In the genomic region with DNA sequence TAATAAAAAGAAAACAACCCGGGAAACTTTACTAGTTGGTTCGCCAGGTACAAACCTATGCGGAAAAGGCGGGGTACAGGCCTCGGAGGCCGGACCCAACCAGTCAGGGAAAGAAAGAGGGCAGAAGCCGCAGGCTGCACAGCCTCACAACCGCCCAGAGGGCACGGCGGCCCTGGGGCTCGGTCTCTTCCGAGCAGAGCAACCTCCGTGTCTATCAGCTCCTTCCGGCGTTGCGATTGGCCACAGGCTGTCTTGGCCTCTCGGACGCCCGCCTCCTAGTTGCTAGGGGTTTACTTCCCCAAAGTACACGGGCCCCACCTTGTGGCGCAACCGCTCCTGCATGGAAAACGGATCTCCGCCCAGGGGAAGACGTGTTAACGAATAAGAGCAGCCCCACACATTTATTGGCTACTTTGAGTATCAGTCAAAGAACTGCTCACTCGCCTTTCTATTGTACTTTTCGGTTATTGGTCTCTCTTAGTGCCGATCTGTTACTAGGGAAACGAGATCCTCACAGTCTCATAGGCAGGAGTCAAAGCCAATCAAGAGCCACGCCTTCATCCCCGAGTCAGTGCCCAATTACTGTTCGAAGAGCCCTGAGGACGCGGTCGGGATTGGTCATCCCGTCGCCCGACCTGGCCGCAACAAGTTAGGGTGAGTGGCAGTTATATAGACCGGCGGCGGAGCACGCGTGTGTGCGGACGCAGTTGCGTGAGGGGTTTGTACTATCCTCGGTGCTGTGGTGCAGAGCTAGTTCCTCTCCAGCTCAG, we compare ENCODE assay signal across 1 cellular context.
TF ChIP-seq lines count a peak whose summit lies in the region.

G3BP1 (plus strand) TSS at position 696 of the 770 bp plus-strand sequence. CDS start 14,667 bp downstream, outside the sequence.

TF ChIP-seq in K562, 482 proteins besides CTCF, POLR2A, EP300 and RAD21 (continued from another document and continues in another):
- TF ChIP-seq RNF219 (CRISPR knock-in tag; IDR thresholded peaks at IDR 0.05): no peak
- TF ChIP-seq ELF4 (CRISPR knock-in tag; IDR thresholded peaks at IDR 0.05): peak; percentile 92
- TF ChIP-seq KAT7 (CRISPR knock-in tag; IDR thresholded peaks at IDR 0.05; ENCODE audit: borderline replicate concordance): no peak
- no peak for TF ChIP-seq MCM7 (IDR thresholded peaks at IDR 0.05)
- no peak for TF ChIP-seq SNRNP70 (optimal IDR thresholded peaks at IDR 0.05; ENCODE audit: low read depth, low read length)
- no peak for TF ChIP-seq ZNF277 (CRISPR knock-in tag; IDR thresholded peaks at IDR 0.05; ENCODE audit: borderline replicate concordance)
- no peak for TF ChIP-seq HNRNPL (IDR thresholded peaks at IDR 0.05; ENCODE audit: low read depth, low read length)
- TF ChIP-seq, protein P1, sequence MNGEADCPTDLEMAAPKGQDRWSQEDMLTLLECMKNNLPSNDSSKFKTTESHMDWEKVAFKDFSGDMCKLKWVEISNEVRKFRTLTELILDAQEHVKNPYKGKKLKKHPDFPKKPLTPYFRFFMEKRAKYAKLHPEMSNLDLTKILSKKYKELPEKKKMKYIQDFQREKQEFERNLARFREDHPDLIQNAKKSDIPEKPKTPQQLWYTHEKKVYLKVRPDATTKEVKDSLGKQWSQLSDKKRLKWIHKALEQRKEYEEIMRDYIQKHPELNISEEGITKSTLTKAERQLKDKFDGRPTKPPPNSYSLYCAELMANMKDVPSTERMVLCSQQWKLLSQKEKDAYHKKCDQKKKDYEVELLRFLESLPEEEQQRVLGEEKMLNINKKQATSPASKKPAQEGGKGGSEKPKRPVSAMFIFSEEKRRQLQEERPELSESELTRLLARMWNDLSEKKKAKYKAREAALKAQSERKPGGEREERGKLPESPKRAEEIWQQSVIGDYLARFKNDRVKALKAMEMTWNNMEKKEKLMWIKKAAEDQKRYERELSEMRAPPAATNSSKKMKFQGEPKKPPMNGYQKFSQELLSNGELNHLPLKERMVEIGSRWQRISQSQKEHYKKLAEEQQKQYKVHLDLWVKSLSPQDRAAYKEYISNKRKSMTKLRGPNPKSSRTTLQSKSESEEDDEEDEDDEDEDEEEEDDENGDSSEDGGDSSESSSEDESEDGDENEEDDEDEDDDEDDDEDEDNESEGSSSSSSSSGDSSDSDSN (IDR thresholded peaks at IDR 0.05; ENCODE audit: borderline replicate concordance in 1 of 2, low read depth in 2 of 2, low read length in 2 of 2): peak in 1 of 2 experiments; percentile 48; a peak in 1 of 4 replicates
- TF ChIP-seq PML (IDR thresholded peaks at IDR 0.05; ENCODE audit: low read length): peak; percentile 85
- TF ChIP-seq SOX6 (IDR thresholded peaks at IDR 0.05): no peak
- TF ChIP-seq ZNF184 (CRISPR knock-in tag; IDR thresholded peaks at IDR 0.05): no peak
- no peak for TF ChIP-seq ZNF41 (CRISPR knock-in tag; conservative IDR thresholded peaks at IDR 0.05)
- no peak for TF ChIP-seq TFAM (CRISPR knock-in tag; conservative IDR thresholded peaks at IDR 0.05)
- no peak for TF ChIP-seq THRA (IDR thresholded peaks at IDR 0.05)
- TF ChIP-seq, protein P2, sequence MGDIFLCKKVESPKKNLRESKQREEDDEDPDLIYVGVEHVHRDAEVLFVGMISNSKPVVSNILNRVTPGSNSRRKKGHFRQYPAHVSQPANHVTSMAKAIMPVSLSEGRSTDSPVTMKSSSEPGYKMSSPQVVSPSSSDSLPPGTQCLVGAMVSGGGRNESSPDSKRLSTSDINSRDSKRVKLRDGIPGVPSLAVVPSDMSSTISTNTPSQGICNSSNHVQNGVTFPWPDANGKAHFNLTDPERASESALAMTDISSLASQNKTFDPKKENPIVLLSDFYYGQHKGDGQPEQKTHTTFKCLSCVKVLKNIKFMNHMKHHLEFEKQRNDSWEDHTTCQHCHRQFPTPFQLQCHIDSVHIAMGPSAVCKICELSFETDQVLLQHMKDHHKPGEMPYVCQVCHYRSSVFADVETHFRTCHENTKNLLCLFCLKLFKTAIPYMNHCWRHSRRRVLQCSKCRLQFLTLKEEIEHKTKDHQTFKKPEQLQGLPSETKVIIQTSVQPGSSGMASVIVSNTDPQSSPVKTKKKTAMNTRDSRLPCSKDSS (IDR thresholded peaks at IDR 0.05; ENCODE audit: low read depth, partially characterized antibody): no peak
- no peak for TF ChIP-seq SETDB1 (IDR thresholded peaks at IDR 0.05; ENCODE audit: low read length)
- no peak for TF ChIP-seq HNRNPUL1 (IDR thresholded peaks at IDR 0.05; ENCODE audit: low read length)
- no peak for TF ChIP-seq CREBBP (IDR thresholded peaks at IDR 0.05; ENCODE audit: low read depth, low read length)
- no peak for TF ChIP-seq NFE2L1 (tag; IDR thresholded peaks at IDR 0.05; ENCODE audit: borderline replicate concordance, low read depth)
- TF ChIP-seq, protein P3, sequence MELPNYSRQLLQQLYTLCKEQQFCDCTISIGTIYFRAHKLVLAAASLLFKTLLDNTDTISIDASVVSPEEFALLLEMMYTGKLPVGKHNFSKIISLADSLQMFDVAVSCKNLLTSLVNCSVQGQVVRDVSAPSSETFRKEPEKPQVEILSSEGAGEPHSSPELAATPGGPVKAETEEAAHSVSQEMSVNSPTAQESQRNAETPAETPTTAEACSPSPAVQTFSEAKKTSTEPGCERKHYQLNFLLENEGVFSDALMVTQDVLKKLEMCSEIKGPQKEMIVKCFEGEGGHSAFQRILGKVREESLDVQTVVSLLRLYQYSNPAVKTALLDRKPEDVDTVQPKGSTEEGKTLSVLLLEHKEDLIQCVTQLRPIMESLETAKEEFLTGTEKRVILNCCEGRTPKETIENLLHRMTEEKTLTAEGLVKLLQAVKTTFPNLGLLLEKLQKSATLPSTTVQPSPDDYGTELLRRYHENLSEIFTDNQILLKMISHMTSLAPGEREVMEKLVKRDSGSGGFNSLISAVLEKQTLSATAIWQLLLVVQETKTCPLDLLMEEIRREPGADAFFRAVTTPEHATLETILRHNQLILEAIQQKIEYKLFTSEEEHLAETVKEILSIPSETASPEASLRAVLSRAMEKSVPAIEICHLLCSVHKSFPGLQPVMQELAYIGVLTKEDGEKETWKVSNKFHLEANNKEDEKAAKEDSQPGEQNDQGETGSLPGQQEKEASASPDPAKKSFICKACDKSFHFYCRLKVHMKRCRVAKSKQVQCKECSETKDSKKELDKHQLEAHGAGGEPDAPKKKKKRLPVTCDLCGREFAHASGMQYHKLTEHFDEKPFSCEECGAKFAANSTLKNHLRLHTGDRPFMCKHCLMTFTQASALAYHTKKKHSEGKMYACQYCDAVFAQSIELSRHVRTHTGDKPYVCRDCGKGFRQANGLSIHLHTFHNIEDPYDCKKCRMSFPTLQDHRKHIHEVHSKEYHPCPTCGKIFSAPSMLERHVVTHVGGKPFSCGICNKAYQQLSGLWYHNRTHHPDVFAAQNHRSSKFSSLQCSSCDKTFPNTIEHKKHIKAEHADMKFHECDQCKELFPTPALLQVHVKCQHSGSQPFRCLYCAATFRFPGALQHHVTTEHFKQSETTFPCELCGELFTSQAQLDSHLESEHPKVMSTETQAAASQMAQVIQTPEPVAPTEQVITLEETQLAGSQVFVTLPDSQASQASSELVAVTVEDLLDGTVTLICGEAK (IDR thresholded peaks at IDR 0.05): peak; percentile 71
- TF ChIP-seq, protein P3 (CRISPR knock-in tag; IDR thresholded peaks at IDR 0.05): no peak
- TF ChIP-seq NBN (IDR thresholded peaks at IDR 0.05; ENCODE audit: low read depth): peak; percentile 82
- TF ChIP-seq, protein P4, sequence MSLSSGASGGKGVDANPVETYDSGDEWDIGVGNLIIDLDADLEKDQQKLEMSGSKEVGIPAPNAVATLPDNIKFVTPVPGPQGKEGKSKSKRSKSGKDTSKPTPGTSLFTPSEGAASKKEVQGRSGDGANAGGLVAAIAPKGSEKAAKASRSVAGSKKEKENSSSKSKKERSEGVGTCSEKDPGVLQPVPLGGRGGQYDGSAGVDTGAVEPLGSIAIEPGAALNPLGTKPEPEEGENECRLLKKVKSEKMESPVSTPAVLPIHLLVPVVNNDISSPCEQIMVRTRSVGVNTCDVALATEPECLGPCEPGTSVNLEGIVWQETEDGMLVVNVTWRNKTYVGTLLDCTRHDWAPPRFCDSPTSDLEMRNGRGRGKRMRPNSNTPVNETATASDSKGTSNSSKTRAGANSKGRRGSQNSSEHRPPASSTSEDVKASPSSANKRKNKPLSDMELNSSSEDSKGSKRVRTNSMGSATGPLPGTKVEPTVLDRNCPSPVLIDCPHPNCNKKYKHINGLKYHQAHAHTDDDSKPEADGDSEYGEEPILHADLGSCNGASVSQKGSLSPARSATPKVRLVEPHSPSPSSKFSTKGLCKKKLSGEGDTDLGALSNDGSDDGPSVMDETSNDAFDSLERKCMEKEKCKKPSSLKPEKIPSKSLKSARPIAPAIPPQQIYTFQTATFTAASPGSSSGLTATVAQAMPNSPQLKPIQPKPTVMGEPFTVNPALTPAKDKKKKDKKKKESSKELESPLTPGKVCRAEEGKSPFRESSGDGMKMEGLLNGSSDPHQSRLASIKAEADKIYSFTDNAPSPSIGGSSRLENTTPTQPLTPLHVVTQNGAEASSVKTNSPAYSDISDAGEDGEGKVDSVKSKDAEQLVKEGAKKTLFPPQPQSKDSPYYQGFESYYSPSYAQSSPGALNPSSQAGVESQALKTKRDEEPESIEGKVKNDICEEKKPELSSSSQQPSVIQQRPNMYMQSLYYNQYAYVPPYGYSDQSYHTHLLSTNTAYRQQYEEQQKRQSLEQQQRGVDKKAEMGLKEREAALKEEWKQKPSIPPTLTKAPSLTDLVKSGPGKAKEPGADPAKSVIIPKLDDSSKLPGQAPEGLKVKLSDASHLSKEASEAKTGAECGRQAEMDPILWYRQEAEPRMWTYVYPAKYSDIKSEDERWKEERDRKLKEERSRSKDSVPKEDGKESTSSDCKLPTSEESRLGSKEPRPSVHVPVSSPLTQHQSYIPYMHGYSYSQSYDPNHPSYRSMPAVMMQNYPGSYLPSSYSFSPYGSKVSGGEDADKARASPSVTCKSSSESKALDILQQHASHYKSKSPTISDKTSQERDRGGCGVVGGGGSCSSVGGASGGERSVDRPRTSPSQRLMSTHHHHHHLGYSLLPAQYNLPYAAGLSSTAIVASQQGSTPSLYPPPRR (CRISPR knock-in tag; IDR thresholded peaks at IDR 0.05; ENCODE audit: borderline replicate concordance): no peak
- no peak for TF ChIP-seq KAT8 (IDR thresholded peaks at IDR 0.05; ENCODE audit: low read depth)
- TF ChIP-seq KAT2B (IDR thresholded peaks at IDR 0.05; ENCODE audit: low read depth, low read length): no peak
- TF ChIP-seq ZNF561 (CRISPR knock-in tag; conservative IDR thresholded peaks at IDR 0.05): no peak
- TF ChIP-seq MAZ (CRISPR knock-in tag; conservative IDR thresholded peaks at IDR 0.05 in 1 of 2, IDR thresholded peaks at IDR 0.05 in 1 of 2): peak in 1 of 2 experiments; percentile 30; a peak in 2 of 4 replicates
- peak; percentile 59 to 84; a peak in 2 of 4 replicates for TF ChIP-seq ARNT (IDR thresholded peaks at IDR 0.05)
- TF ChIP-seq CBX2 (IDR thresholded peaks at IDR 0.05; ENCODE audit: insufficient read depth, low read length, poor library complexity, severe bottlenecking): no peak
